ENCODE assay signal across 21 cellular contexts in the genomic region with DNA sequence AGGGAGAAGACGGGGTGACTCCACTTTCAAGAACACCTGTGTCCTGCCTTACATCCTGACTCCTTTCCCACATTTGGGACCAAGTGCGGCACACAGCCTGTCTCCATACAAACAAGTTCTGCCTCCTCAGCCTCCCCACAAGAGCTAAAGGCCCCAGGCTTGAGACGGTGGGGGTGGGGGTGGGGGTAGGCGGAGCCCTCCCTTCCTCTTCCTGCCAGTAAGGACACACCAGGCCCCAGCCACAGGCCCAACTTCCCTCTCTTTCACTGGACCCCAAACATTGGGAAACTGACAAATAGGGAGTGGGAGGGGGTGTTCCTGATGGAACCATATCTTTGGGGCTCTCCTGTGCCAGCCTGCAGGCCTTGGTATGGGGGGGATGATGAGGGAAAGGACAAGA. TPM values are rescaled to one million over a fixed set of nuclear protein-coding genes. Genes with fewer than 3 reads are reported as not detected.
"Had no signal": no experiment of that assay in that cellular context is flagged by ENCODE, and none has a peak within 500 bp of the region (broad histone marks: within the 10 kb centered on the region; RNA-seq: fewer than 3 reads in every experiment).

No MANE protein-coding gene starts in this region.

- H3K4me3 ChIP-seq: ascending aorta, coronary artery, lung, spleen, testis, upper lobe of left lung had no signal

- DNase-seq: activated CD4-positive, alpha-beta T cell treated with anti-CD3 and anti-CD28 coated beads, Interleukin-2, amount 10 ng/mL, durations not matched to agents 7 days and 5 days; activated CD8-positive, alpha-beta memory T cell treated with anti-CD3 and anti-CD28 coated beads for 24 hours; activated CD8-positive, alpha-beta memory T cell treated with anti-CD3 and anti-CD28 coated beads, Interleukin-2, amount 50 U/mL, for 48 hours; activated effector memory CD4-positive, alpha-beta T cell treated with Interleukin-2 at 50 U/mL for 16 hours; activated naive CD4-positive, alpha-beta T cell treated with anti-CD3 and anti-CD28 coated beads, Interleukin-2, amount 10 ng/mL, durations not matched to agents 7 days and 5 days; activated T-cell treated with anti-CD3 and anti-CD28 coated beads, Interleukin-2, amount 50 U/mL, for 48 hours; erythroblast; head of caudate nucleus; nucleus accumbens; posterior cingulate gyrus; retina; spleen; stimulated activated CD4-positive, alpha-beta T cell treated with anti-CD3 and anti-CD28 coated beads, Interleukin-4, amount 100 ng/mL, for 4 hours; testis had no signal

- H3K27ac ChIP-seq: ascending aorta, coronary artery, testis, upper lobe of left lung had no signal

- ATAC-seq: activated CD4-positive, CD25-positive, alpha-beta regulatory T cell treated with anti-CD3 and anti-CD28 coated beads, Interleukin-2, amount 50 U/mL, for 24 hours; natural killer cell treated with Interleukin-12 subunit alpha and Interleukin-12 subunit beta and Interleukin-15 and Interleukin-18, amount 100 ng/mL, for 72 hours; stimulated activated memory B cell treated with anti-CD40 and anti-IgM and Interleukin-4, amounts not matched to agents 10 μg/mL and 1 μg/mL and 100 μg/mL, for 72 hours had no signal

- H3K9me3 ChIP-seq: ascending aorta, spleen, testis, upper lobe of left lung had no signal

- H3K36me3 ChIP-seq: ascending aorta had no signal

RNA-seq across cellular contexts. Expression of a gene that starts 4.8 kb away (rescaled TPM):
- total RNA-seq: ascending aorta had no signal
